ENCODE assay signal across 13 cellular contexts in the genomic region with DNA sequence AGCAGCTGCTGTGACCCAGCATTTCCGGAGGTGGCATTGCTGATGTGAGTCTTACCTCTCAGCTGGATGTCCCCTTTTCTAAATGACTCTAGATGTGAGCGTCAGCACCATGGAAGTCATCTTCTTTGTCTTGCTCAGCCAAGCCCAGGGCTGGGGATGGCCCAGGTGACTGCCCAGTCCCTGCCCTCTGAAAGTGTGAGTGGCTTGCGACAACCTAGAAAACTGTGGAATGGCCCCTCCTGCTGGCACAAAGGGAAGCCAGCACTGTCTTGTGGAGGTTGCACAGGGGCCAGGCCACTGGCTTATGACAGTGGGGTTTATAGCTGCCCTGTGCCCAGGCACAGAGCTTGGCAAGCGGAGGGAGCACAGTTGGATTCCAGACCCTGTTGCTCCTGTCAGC. TPM values are rescaled to one million over a fixed set of nuclear protein-coding genes. Genes with fewer than 3 reads are reported as not detected.
DNase-seq lines count a peak whose midpoint lies in the region; ATAC-seq, FAIRE-seq and TF ChIP-seq lines count a peak whose summit lies in the region.
"Had no signal": no experiment of that assay in that cellular context is flagged by ENCODE, and none has a peak within 500 bp of the region (broad histone marks: within the 10 kb centered on the region; RNA-seq: fewer than 3 reads in every experiment).

No MANE protein-coding gene starts in this region.

- no peaks in the 10 kb centered on the region for H3K36me3 Mint-ChIP-seq in activated CD8-positive, alpha-beta T cell treated with anti-CD3 and anti-CD28 coated beads for 36 hours (ENCODE audit: low read depth)
- no peaks in the 10 kb centered on the region for H3K36me3 Mint-ChIP-seq in activated CD8-positive, alpha-beta T cell treated with anti-CD3 and anti-CD28 coated beads, Interleukin-2, amount 10 ng/mL, durations not matched to agents 7 days and 5 days (ENCODE audit: low read depth)
- no peaks in the 10 kb centered on the region for H3K36me3 Mint-ChIP-seq in neural progenitor cell

- H2AFZ ChIP-seq in neural progenitor cell (replicated peaks) = no peak overlapping the region

- H3F3A ChIP-seq in neural progenitor cell (ENCODE audit: low read depth) = peaks cover 11% of the 10 kb centered on the region

- TF ChIP-seq POLR2A in H54 (IDR thresholded peaks at IDR 0.05; ENCODE audit: low read depth, low read length) = no peak

- H3K4me1 Mint-ChIP-seq in activated CD8-positive, alpha-beta T cell treated with anti-CD3 and anti-CD28 coated beads for 36 hours (ENCODE audit: low read depth) = no peaks in the 10 kb centered on the region
- no peaks in the 10 kb centered on the region for H3K4me1 Mint-ChIP-seq in activated CD8-positive, alpha-beta T cell treated with anti-CD3 and anti-CD28 coated beads, Interleukin-2, amount 10 ng/mL, durations not matched to agents 7 days and 5 days (ENCODE audit: low read depth)
- peaks cover 44% of the 10 kb centered on the region for H3K4me1 Mint-ChIP-seq in neural progenitor cell

- H3K4me2 ChIP-seq in neural progenitor cell = no peak overlapping the region

- no peak overlapping the region for H3K4me3 Mint-ChIP-seq in activated CD8-positive, alpha-beta T cell treated with anti-CD3 and anti-CD28 coated beads for 36 hours
- H3K4me3 Mint-ChIP-seq in activated CD8-positive, alpha-beta T cell treated with anti-CD3 and anti-CD28 coated beads, Interleukin-2, amount 10 ng/mL, durations not matched to agents 7 days and 5 days = no peak overlapping the region
- H3K4me3 Mint-ChIP-seq in neural progenitor cell = no peak overlapping the region

- H3K9ac ChIP-seq in neural progenitor cell = no peak overlapping the region

- H3K4me3 ChIP-seq in bronchial epithelial cell (ENCODE audit: low read depth, low read length) = no peak overlapping the region
- no peak overlapping the region for H3K4me3 ChIP-seq in neural progenitor cell
- H3K4me3 ChIP-seq: gastroesophageal sphincter, HAP-1 had no signal

- no peaks in the 10 kb centered on the region for H3K9me3 ChIP-seq in neural progenitor cell (ENCODE audit: low read depth)
- H3K9me3 ChIP-seq: gastroesophageal sphincter, HAP-1 had no signal

- peaks cover 18% of the 10 kb centered on the region for H3K27me3 Mint-ChIP-seq in activated CD8-positive, alpha-beta T cell treated with anti-CD3 and anti-CD28 coated beads for 36 hours
- peaks cover 18% of the 10 kb centered on the region for H3K27me3 Mint-ChIP-seq in activated CD8-positive, alpha-beta T cell treated with anti-CD3 and anti-CD28 coated beads, Interleukin-2, amount 10 ng/mL, durations not matched to agents 7 days and 5 days (ENCODE audit: low read depth)
- H3K27me3 Mint-ChIP-seq in neural progenitor cell (ENCODE audit: insufficient read depth, low read depth) = peaks cover 3% of the 10 kb centered on the region

- H4K20me1 ChIP-seq in neural progenitor cell (ENCODE audit: low read depth) = peaks cover 56% of the 10 kb centered on the region

- peak; percentile 34 for ATAC-seq in activated CD8-positive, alpha-beta T cell treated with anti-CD3 and anti-CD28 coated beads for 36 hours
- no peak for ATAC-seq in activated CD8-positive, alpha-beta T cell treated with anti-CD3 and anti-CD28 coated beads, Interleukin-2, amount 10 ng/mL, durations not matched to agents 7 days and 5 days
- ATAC-seq in HG03095 (IDR thresholded peaks at IDR 0.05; ENCODE audit: unreplicated experiment) = peak; percentile 51
- no peak for ATAC-seq in HG02870 (IDR thresholded peaks at IDR 0.05; ENCODE audit: unreplicated experiment)
- ATAC-seq: gastroesophageal sphincter had no signal

- no peak overlapping the region for H3K27ac Mint-ChIP-seq in activated CD8-positive, alpha-beta T cell treated with anti-CD3 and anti-CD28 coated beads for 36 hours
- no peak overlapping the region for H3K27ac Mint-ChIP-seq in activated CD8-positive, alpha-beta T cell treated with anti-CD3 and anti-CD28 coated beads, Interleukin-2, amount 10 ng/mL, durations not matched to agents 7 days and 5 days
- H3K27ac Mint-ChIP-seq in neural progenitor cell = no peak overlapping the region

- no peaks in the 10 kb centered on the region for H3K9me3 Mint-ChIP-seq in activated CD8-positive, alpha-beta T cell treated with anti-CD3 and anti-CD28 coated beads for 36 hours
- no peaks in the 10 kb centered on the region for H3K9me3 Mint-ChIP-seq in activated CD8-positive, alpha-beta T cell treated with anti-CD3 and anti-CD28 coated beads, Interleukin-2, amount 10 ng/mL, durations not matched to agents 7 days and 5 days (ENCODE audit: insufficient read depth)
- no peaks in the 10 kb centered on the region for H3K9me3 Mint-ChIP-seq in neural progenitor cell

- FAIRE-seq in bronchial epithelial cell (lab: Jason Lieb, UNC) (no peak), H54 (lab: Jason Lieb, UNC) (no peak)
- FAIRE-seq: astrocyte had no signal

- peaks cover 38% of the 10 kb centered on the region for H3K4me1 ChIP-seq in neural progenitor cell

- no peak for TF ChIP-seq CTCF in activated CD8-positive, alpha-beta T cell treated with anti-CD3 and anti-CD28 coated beads for 36 hours (IDR thresholded peaks at IDR 0.05)
- peak; percentile 29 for TF ChIP-seq CTCF in bronchial epithelial cell (IDR thresholded peaks at IDR 0.05; ENCODE audit: insufficient read depth, low read length, severe bottlenecking)
- TF ChIP-seq CTCF in neural progenitor cell (IDR thresholded peaks at IDR 0.05) = peak; percentile 56

- H3K36me3 ChIP-seq in bronchial epithelial cell (ENCODE audit: control insufficient read depth, insufficient read depth, low read length) (no peaks in the 10 kb centered on the region), neural progenitor cell (no peaks in the 10 kb centered on the region)

- POLR2A ChIA-PET in activated CD8-positive, alpha-beta T cell treated with anti-CD3 and anti-CD28 coated beads for 36 hours (lab: Charles Lee) = no interaction called here
- POLR2A ChIA-PET in activated CD8-positive, alpha-beta T cell treated with anti-CD3 and anti-CD28 coated beads, Interleukin-2, amount 10 ng/mL, durations not matched to agents 7 days and 5 days (lab: Charles Lee) = no interaction called here

- CTCF ChIA-PET in activated CD8-positive, alpha-beta T cell treated with anti-CD3 and anti-CD28 coated beads for 36 hours (lab: Charles Lee) = interaction anchor here (7.0 to 9.3 kb wide), 3 partner anchors 12 to 78 kb away, joined by 67 to 99 read pairs (median 69); no protein-coding TSS in a partner anchor
- CTCF ChIA-PET in activated CD8-positive, alpha-beta T cell treated with anti-CD3 and anti-CD28 coated beads, Interleukin-2, amount 10 ng/mL, durations not matched to agents 7 days and 5 days (lab: Charles Lee) = interaction anchor here (1.1 to 14.7 kb wide), 4 partner anchors 13 to 100 kb away, joined by 5 to 152 read pairs (median 27); a partner anchor contains a TSS

- intact Hi-C loops in activated CD8-positive, alpha-beta T cell treated with anti-CD3 and anti-CD28 coated beads for 36 hours (cut with micrococcal nuclease) = no loop called here

- H3K79me2 ChIP-seq in neural progenitor cell (ENCODE audit: low read depth) = peaks cover 51% of the 10 kb centered on the region

- no peak overlapping the region for H3K27ac ChIP-seq in neural progenitor cell
- H3K27ac ChIP-seq: C4-2B had no signal

- peaks cover 8% of the 10 kb centered on the region for H3K27me3 ChIP-seq in bronchial epithelial cell (ENCODE audit: control insufficient read depth, insufficient read depth, low read length)
- no peaks in the 10 kb centered on the region for H3K27me3 ChIP-seq in neural progenitor cell
- H3K27me3 ChIP-seq: gastroesophageal sphincter had no signal

- DNase-seq in activated CD8-positive, alpha-beta T cell treated with anti-CD3 and anti-CD28 coated beads for 36 hours = no peak
- DNase-seq in activated CD8-positive, alpha-beta T cell treated with anti-CD3 and anti-CD28 coated beads, Interleukin-2, amount 10 ng/mL, durations not matched to agents 7 days and 5 days = no peak
- DNase-seq in bronchial epithelial cell (ENCODE audit: low read depth) = no peak
- DNase-seq in neural progenitor cell (ENCODE audit: low spot score) = peak; percentile 59
- no peak for DNase-seq in middle frontal gyrus (ENCODE audit: extremely low spot score, low spot score)
- DNase-seq in H54 (ENCODE audit: insufficient read length, low spot score) = no peak
- DNase-seq: SIG-M5 had no signal

RNA-seq across cellular contexts. Expression of a gene that starts 6.2 kb away (rescaled TPM):
- under 1 TPM; 0.05 to 0.16 TPM for total RNA-seq in activated CD8-positive, alpha-beta T cell treated with anti-CD3 and anti-CD28 coated beads for 36 hours
- total RNA-seq in activated CD8-positive, alpha-beta T cell treated with anti-CD3 and anti-CD28 coated beads, Interleukin-2, amount 10 ng/mL, durations not matched to agents 7 days and 5 days = not detected
- 0.13 and 0.26 TPM in 2 replicates for total RNA-seq in bronchial epithelial cell
- total RNA-seq in neural progenitor cell (ENCODE audit: low replicate concordance) = 28.7 and 41.3 TPM in 2 replicates

Comparison
In these comparisons a context has a peak if more than half of its experiments do, and no peak if none do; other contexts are left out.
1. ATAC-seq: peak in activated CD8-positive, alpha-beta T cell treated with anti-CD3 and anti-CD28 coated beads for 36 hours (single experiment) and HG03095 (single experiment); none in activated CD8-positive, alpha-beta T cell treated with anti-CD3 and anti-CD28 coated beads, Interleukin-2, amount 10 ng/mL, durations not matched to agents 7 days and 5 days (single experiment) and HG02870 (single experiment).
2. RNA of a gene that starts 6.2 kb away (total RNA-seq): 28.7 to 41.3 TPM in neural progenitor cell; 0.13 to 0.26 TPM in bronchial epithelial cell, 0.05 to 0.16 TPM in activated CD8-positive, alpha-beta T cell treated with anti-CD3 and anti-CD28 coated beads for 36 hours and not detected in activated CD8-positive, alpha-beta T cell treated with anti-CD3 and anti-CD28 coated beads, Interleukin-2, amount 10 ng/mL, durations not matched to agents 7 days and 5 days; every median in the first group is over 10 times any median in the second.